In the genomic region with DNA sequence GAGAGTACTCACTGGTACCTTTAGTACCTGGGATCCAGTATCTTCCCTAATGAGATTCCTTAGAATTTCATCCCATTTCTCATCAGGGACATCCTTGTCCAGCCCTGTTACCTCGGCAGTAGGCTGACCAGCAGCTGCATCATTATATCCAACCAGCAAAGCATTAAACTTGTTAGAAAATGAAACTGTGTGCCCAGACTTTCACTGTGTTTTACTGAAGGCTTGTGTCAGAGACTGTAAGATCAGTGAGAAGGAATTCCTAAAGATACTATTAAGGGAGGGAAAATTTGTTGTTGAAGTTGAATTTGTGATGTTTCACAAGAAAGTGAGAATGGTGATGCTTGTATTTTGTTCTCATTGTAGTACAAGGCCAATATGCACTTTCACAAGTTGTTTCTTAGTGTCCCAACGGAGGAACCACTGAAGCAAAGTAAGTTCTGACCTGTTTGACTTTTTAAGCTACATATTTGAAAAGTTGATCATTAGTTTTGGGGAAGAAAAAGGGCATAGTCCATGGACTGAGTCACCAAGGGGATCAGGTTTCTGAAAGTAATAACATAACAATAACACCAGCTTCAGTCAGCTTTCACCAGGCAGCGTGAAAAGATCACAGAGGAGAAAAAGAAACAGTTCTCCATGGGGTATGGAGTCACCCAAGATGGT, we compare ENCODE assay signal across 13 cellular contexts. TPM values are rescaled to one million over a fixed set of nuclear protein-coding genes. Genes with fewer than 3 reads are reported as not detected.
A peak's percentile ranks its signal among the peaks of the same experiment; 100 is the strongest.
DNase-seq lines count a peak whose midpoint lies in the region; ATAC-seq and TF ChIP-seq lines count a peak whose summit lies in the region.
"Had no signal": no experiment of that assay in that cellular context is flagged by ENCODE, and none has a peak within 500 bp of the region (broad histone marks: within the 10 kb centered on the region; RNA-seq: fewer than 3 reads in every experiment).

No MANE protein-coding gene starts in this region.

- CTCF ChIA-PET in OCI-LY7 (lab: Charles Lee; ENCODE audit: unreplicated experiment) = no interaction called here

- H3K27ac ChIP-seq in SJSA1 = peak overlapping the region; percentile 51
- peak overlapping the region; percentile 45 for H3K27ac ChIP-seq in temporal lobe (ENCODE audit: low read depth, low read length)
- no peak overlapping the region for H3K27ac ChIP-seq in OCI-LY7 (ENCODE audit: low read depth, low read length, poor library complexity, severe bottlenecking)
- H3K27ac ChIP-seq: cardiac muscle cell had no signal

- H3K4me3 ChIP-seq in SJSA1 (no peak overlapping the region), fibroblast of the aortic adventitia (ENCODE audit: low read depth, low read length) (no peak overlapping the region), OCI-LY7 (ENCODE audit: low read depth, low read length, poor library complexity, severe bottlenecking) (no peak overlapping the region)
- H3K4me3 ChIP-seq: cardiac muscle cell had no signal

- TF ChIP-seq CTCF in fibroblast of the aortic adventitia (IDR thresholded peaks at IDR 0.05; ENCODE audit: insufficient read depth, low read length) (no peak), OCI-LY7 (conservative IDR thresholded peaks at IDR 0.05; ENCODE audit: low read length) (no peak)

- H3K9me3 ChIP-seq in SJSA1 (replicated peaks) (no peaks in the 10 kb centered on the region), OCI-LY7 (ENCODE audit: low read length) (no peaks in the 10 kb centered on the region)

- H3K79me2 ChIP-seq in OCI-LY7 (ENCODE audit: insufficient read depth, low read depth, low read length) = no peaks in the 10 kb centered on the region

- H3K36me3 ChIP-seq in SJSA1 (peaks cover 87% of the 10 kb centered on the region), OCI-LY7 (ENCODE audit: insufficient read depth, low read length) (no peaks in the 10 kb centered on the region)
- H3K36me3 ChIP-seq: cardiac muscle cell had no signal

- H3K9me2 ChIP-seq in OCI-LY7 (ENCODE audit: insufficient read depth, low read length) = no peaks in the 10 kb centered on the region

- no peak overlapping the region for H2AFZ ChIP-seq in OCI-LY7 (ENCODE audit: low read length)

- H3K4me2 ChIP-seq in OCI-LY7 (ENCODE audit: low read length) = no peak overlapping the region

- no peaks in the 10 kb centered on the region for H4K20me1 ChIP-seq in OCI-LY7 (ENCODE audit: insufficient read depth, low read length)

- H3K4me1 ChIP-seq in SJSA1 (replicated peaks) (peaks cover 21% of the 10 kb centered on the region), OCI-LY7 (ENCODE audit: insufficient read depth, low read length, poor library complexity, severe bottlenecking) (no peaks in the 10 kb centered on the region)

- POLR2A ChIA-PET in OCI-LY7 (lab: Charles Lee) = interaction anchor here (0.8 to 1.5 kb wide), 3 partner anchors 10 to 26 kb away, joined by 3 to 8 read pairs (median 3); no protein-coding TSS in a partner anchor

- DNase-seq in SJSA1 (ENCODE audit: low read depth in 1 of 2, low spot score in 2 of 2) (peak in 1 of 2 experiments; percentile 38), fibroblast of the aortic adventitia (ENCODE audit: low read depth) (peak; percentile 74), NCI-H2227 treated with DMSO at 0.1 percent for 48 hours (lab: John Stamatoyannopoulos, UW) (no peak), OCI-LY7 (ENCODE audit: low spot score) (no peak)
- DNase-seq: activated CD4-positive, alpha-beta T cell treated with anti-CD3 and anti-CD28 coated beads, Interleukin-2, amount 50 U/mL, for 1 hour; GDM1; NCI-H146 had no signal

- no TSS peak for BruUV-seq in OCI-LY7 (replicated peaks; lab: Mats Ljungman, UMichigan)

- ATAC-seq in GM19025 (IDR thresholded peaks at IDR 0.05; ENCODE audit: low read depth, unreplicated experiment) (peak; percentile 68), GM21717 (IDR thresholded peaks at IDR 0.05; ENCODE audit: unreplicated experiment) (no peak), GM21528 (IDR thresholded peaks at IDR 0.05; ENCODE audit: low FRiP score, unreplicated experiment) (no peak)
- ATAC-seq: Panc1 had no signal

- intact Hi-C loops in OCI-LY7 (cut with micrococcal nuclease; ENCODE audit: unreplicated experiment) = no loop called here

- no peaks in the 10 kb centered on the region for H3K27me3 ChIP-seq in SJSA1 (replicated peaks)
- H3K27me3 ChIP-seq: cardiac muscle cell had no signal

RNA-seq across cellular contexts. Expression of gene GRAMD2B, which starts 48.8 kb away (rescaled TPM):
- total RNA-seq in SJSA1 (2014; rRNA removed; shearing (Covaris generic)) = 25.5 and 33.6 TPM in 2 replicates
- 13.5 and 23.5 TPM in 2 replicates for total RNA-seq in fibroblast of the aortic adventitia (ENCODE audit: low replicate concordance)
- total RNA-seq in temporal lobe = 8.6 TPM
- not detected in 2 replicates for total RNA-seq in OCI-LY7 (2014; rRNA removed; shearing (Covaris generic))
- not detected in 2 replicates for total RNA-seq in OCI-LY7 (2022)
